2 cellular contexts compared by ENCODE assay signal in genomic region chr2:130300258-130300969, GRCh38.
TF ChIP-seq lines count a peak whose summit lies in the region.

No MANE protein-coding gene starts in this region.

TF ChIP-seq in GM23338, 12 proteins besides CTCF, POLR2A, EP300 and RAD21:
- TF ChIP-seq JUNB (IDR thresholded peaks at IDR 0.05; ENCODE audit: unreplicated experiment) = no peak
TF ChIP-seq in GM23338: peak in this region for 0.

TF ChIP-seq in H1, 55 proteins besides CTCF, POLR2A, EP300 and RAD21:
- TF ChIP-seq HDAC2 (IDR thresholded peaks at IDR 0.05; ENCODE audit: borderline replicate concordance in 1 of 2, low read depth in 2 of 2, low read length in 2 of 2) (no peak), CHD7 (IDR thresholded peaks at IDR 0.05; ENCODE audit: insufficient replicate concordance, low read length) (no peak), POU5F1 (IDR thresholded peaks at IDR 0.05; ENCODE audit: low read depth, low read length) (no peak), SIN3A (conservative IDR thresholded peaks at IDR 0.05 in 1 of 2, IDR thresholded peaks at IDR 0.05 in 1 of 2; ENCODE audit: low read depth in 1 of 2, low read length in 2 of 2) (no peak), RFX5 (IDR thresholded peaks at IDR 0.05; ENCODE audit: borderline replicate concordance, low read depth, low read length) (no peak), ASH2L (IDR thresholded peaks at IDR 0.05; ENCODE audit: low read length) (no peak), ATF2 (IDR thresholded peaks at IDR 0.05; ENCODE audit: low read length) (no peak), SP2 (IDR thresholded peaks at IDR 0.05; ENCODE audit: low read length) (no peak), EGR1 (IDR thresholded peaks at IDR 0.05; ENCODE audit: borderline replicate concordance, low read depth, low read length) (no peak), SAP30 (IDR thresholded peaks at IDR 0.05; ENCODE audit: insufficient read depth, insufficient replicate concordance, low read length) (no peak)
